In the genomic region with DNA sequence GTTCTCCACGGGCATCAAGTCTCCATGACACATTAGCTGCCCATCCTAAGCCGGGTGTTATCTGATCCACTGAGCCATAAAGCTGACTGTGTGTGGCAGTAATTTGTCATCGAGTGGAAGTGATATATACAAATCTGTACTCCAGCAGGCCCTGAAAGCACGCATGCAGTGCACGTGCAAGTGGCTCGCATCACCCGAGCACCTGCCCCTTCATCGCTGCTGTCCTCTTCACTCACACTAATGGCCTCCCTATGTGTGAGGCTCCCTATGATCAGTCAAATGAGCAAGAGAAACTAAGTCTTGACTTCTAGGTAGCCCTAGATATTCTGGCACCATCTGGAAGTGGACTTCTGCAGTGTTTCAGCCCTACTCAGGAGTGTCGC, we compare ENCODE assay signal across 20 cellular contexts.
DNase-seq lines count a peak whose midpoint lies in the region; ATAC-seq and TF ChIP-seq lines count a peak whose summit lies in the region.
"Had no signal": no experiment of that assay in that cellular context is flagged by ENCODE, and none has a peak within 500 bp of the region (broad histone marks: within the 10 kb centered on the region; RNA-seq: fewer than 3 reads in every experiment).

No MANE protein-coding gene starts in this region.

- no peak overlapping the region for H3K27ac ChIP-seq in stomach

- H3K9me3 Mint-ChIP-seq in activated naive CD8-positive, alpha-beta T cell treated with anti-CD3 and anti-CD28 coated beads, Interleukin-2, amount 10 ng/mL, durations not matched to agents 7 days and 5 days = no peaks in the 10 kb centered on the region
- H3K9me3 Mint-ChIP-seq in activated naive CD8-positive, alpha-beta T cell treated with anti-CD3 and anti-CD28 coated beads for 36 hours = no peaks in the 10 kb centered on the region
- H3K9me3 Mint-ChIP-seq: IgD-negative memory B cell had no signal

- H3K27me3 Mint-ChIP-seq in activated naive CD8-positive, alpha-beta T cell treated with anti-CD3 and anti-CD28 coated beads, Interleukin-2, amount 10 ng/mL, durations not matched to agents 7 days and 5 days = no peaks in the 10 kb centered on the region
- H3K27me3 Mint-ChIP-seq in activated naive CD8-positive, alpha-beta T cell treated with anti-CD3 and anti-CD28 coated beads for 36 hours = no peaks in the 10 kb centered on the region
- H3K27me3 Mint-ChIP-seq: CD4-positive, CD25-positive, alpha-beta regulatory T cell; IgD-negative memory B cell had no signal

- TF ChIP-seq EP300 in stomach (IDR thresholded peaks at IDR 0.05) = no peak

- intact Hi-C loops in stomach (cut with DNase I; ENCODE audit: low total_unique reads) = no loop called here

- no peak for TF ChIP-seq POLR2A in stomach (IDR thresholded peaks at IDR 0.05)

- H3K27me3 ChIP-seq in stomach = peaks cover 0 to 5% (median 0%) of the 10 kb centered on the region in 3 donors
- H3K27me3 ChIP-seq: BE2C had no signal

- ATAC-seq in activated naive CD8-positive, alpha-beta T cell treated with anti-CD3 and anti-CD28 coated beads, Interleukin-2, amount 10 ng/mL, durations not matched to agents 7 days and 5 days (ENCODE audit: low read depth) = no peak
- ATAC-seq in GM21423 (IDR thresholded peaks at IDR 0.05; ENCODE audit: unreplicated experiment) (no peak), GM21717 (IDR thresholded peaks at IDR 0.05; ENCODE audit: unreplicated experiment) (no peak)
- ATAC-seq: GM23338, HepG2 had no signal

- H3K36me3 Mint-ChIP-seq in activated naive CD8-positive, alpha-beta T cell treated with anti-CD3 and anti-CD28 coated beads, Interleukin-2, amount 10 ng/mL, durations not matched to agents 7 days and 5 days = no peaks in the 10 kb centered on the region
- H3K36me3 Mint-ChIP-seq in activated naive CD8-positive, alpha-beta T cell treated with anti-CD3 and anti-CD28 coated beads for 36 hours = no peaks in the 10 kb centered on the region
- H3K36me3 Mint-ChIP-seq: CD4-positive, CD25-positive, alpha-beta regulatory T cell; CD8-positive, alpha-beta memory T cell had no signal

- H3K36me3 ChIP-seq in stomach = no peaks in the 10 kb centered on the region
- H3K36me3 ChIP-seq: BE2C had no signal

- TF ChIP-seq CTCF in stomach (IDR thresholded peaks at IDR 0.05) = no peak

- WGBS in stomach, 5 donors = 56 to 81% (median 70%) methylated on average over 9 of the region's 9 CpGs

- POLR2A ChIA-PET in activated naive CD8-positive, alpha-beta T cell treated with anti-CD3 and anti-CD28 coated beads, Interleukin-2, amount 10 ng/mL, durations not matched to agents 7 days and 5 days (lab: Charles Lee) = no interaction called here

- no peak overlapping the region for H3K4me3 Mint-ChIP-seq in activated naive CD8-positive, alpha-beta T cell treated with anti-CD3 and anti-CD28 coated beads, Interleukin-2, amount 10 ng/mL, durations not matched to agents 7 days and 5 days
- no peak overlapping the region for H3K4me3 Mint-ChIP-seq in activated naive CD8-positive, alpha-beta T cell treated with anti-CD3 and anti-CD28 coated beads for 36 hours
- H3K4me3 Mint-ChIP-seq: CD4-positive, CD25-positive, alpha-beta regulatory T cell; CD8-positive, alpha-beta memory T cell; GM23338; IgD-negative memory B cell had no signal

- no peak overlapping the region for H3K4me3 ChIP-seq in stomach
- H3K4me3 ChIP-seq: GM23338 had no signal

- peak; percentile 4 for DNase-seq in activated naive CD8-positive, alpha-beta T cell treated with anti-CD3 and anti-CD28 coated beads, Interleukin-2, amount 10 ng/mL, durations not matched to agents 7 days and 5 days
- no peak for DNase-seq in activated naive CD8-positive, alpha-beta T cell treated with anti-CD3 and anti-CD28 coated beads for 36 hours
- peak; percentile 77 for DNase-seq in left kidney (ENCODE audit: low read depth, low spot score)
- peak; percentile 9 for DNase-seq in stomach
- no peak for DNase-seq in NCI-H226
- DNase-seq: ACHN; BE2C; C1 segment of cervical spinal cord; CD4-positive, CD25-positive, alpha-beta regulatory T cell; CD8-positive, alpha-beta memory T cell; COR-L47; DMS79; GF-D8; H7; KG1 had no signal

- peaks cover 3% of the 10 kb centered on the region for H3K4me1 Mint-ChIP-seq in activated naive CD8-positive, alpha-beta T cell treated with anti-CD3 and anti-CD28 coated beads, Interleukin-2, amount 10 ng/mL, durations not matched to agents 7 days and 5 days
- H3K4me1 Mint-ChIP-seq in activated naive CD8-positive, alpha-beta T cell treated with anti-CD3 and anti-CD28 coated beads for 36 hours = no peaks in the 10 kb centered on the region
- H3K4me1 Mint-ChIP-seq: CD4-positive, CD25-positive, alpha-beta regulatory T cell; CD8-positive, alpha-beta memory T cell; GM23338; IgD-negative memory B cell had no signal

- H3K9me3 ChIP-seq in stomach = peaks cover 0 to 2% (median under 1%) of the 10 kb centered on the region in 4 donors
- H3K9me3 ChIP-seq: BE2C had no signal

- no peak overlapping the region for H3K27ac Mint-ChIP-seq in activated naive CD8-positive, alpha-beta T cell treated with anti-CD3 and anti-CD28 coated beads, Interleukin-2, amount 10 ng/mL, durations not matched to agents 7 days and 5 days
- H3K27ac Mint-ChIP-seq in activated naive CD8-positive, alpha-beta T cell treated with anti-CD3 and anti-CD28 coated beads for 36 hours = no peak overlapping the region
- H3K27ac Mint-ChIP-seq: CD4-positive, CD25-positive, alpha-beta regulatory T cell; CD8-positive, alpha-beta memory T cell; GM23338; IgD-negative memory B cell had no signal

- H3K4me1 ChIP-seq in stomach = no peaks in the 10 kb centered on the region
- H3K4me1 ChIP-seq: BE2C had no signal

Comparison
In these comparisons a context has a peak if more than half of its experiments do, and no peak if none do; other contexts are left out.
1. DNase-seq: peak in activated naive CD8-positive, alpha-beta T cell treated with anti-CD3 and anti-CD28 coated beads, Interleukin-2, amount 10 ng/mL, durations not matched to agents 7 days and 5 days (single experiment), left kidney (single experiment) and stomach (single experiment); none in activated naive CD8-positive, alpha-beta T cell treated with anti-CD3 and anti-CD28 coated beads for 36 hours (single experiment) and NCI-H226 (single experiment).